ENCODE assay signal across 14 cellular contexts in the genomic region with DNA sequence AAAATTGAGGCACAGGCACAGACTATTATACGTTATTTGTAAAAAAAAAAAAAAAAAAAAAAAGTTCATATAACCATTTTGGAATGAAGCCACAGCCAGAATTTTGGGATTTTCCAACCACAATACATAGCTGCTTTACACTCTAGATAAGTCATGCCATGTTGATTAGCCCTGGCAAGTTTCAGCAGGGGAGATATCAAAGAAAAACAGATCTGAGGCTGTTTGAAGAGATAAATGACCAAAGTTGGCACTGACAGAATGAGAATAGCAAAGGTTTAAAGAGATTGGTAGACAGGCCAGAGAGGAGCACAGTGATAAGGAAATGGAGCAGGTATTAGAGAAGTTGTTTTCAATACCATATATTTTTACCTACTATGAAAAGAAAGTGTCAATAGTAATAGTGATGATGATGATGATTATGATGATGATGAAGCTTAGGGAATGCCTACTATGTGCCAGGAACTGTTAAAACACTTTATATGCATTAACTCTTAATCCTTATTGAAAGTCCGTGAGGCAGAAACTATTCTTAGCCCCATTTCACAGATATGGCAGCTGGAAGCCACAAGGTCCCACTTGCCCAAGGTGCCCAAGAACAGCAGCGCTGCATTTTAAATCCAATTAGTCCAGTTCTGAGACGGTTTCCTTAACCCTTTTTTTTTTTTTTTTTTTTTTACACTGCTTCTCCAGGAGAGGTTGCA.
A peak's percentile ranks its signal among the peaks of the same experiment; 100 is the strongest.
DNase-seq lines count a peak whose midpoint lies in the region; ATAC-seq, FAIRE-seq and TF ChIP-seq lines count a peak whose summit lies in the region.
"Had no signal": no experiment of that assay in that cellular context is flagged by ENCODE, and none has a peak within 500 bp of the region (broad histone marks: within the 10 kb centered on the region; RNA-seq: fewer than 3 reads in every experiment).

No MANE protein-coding gene starts in this region.

- no peak for ATAC-seq in esophagus mucosa

- H2AFZ ChIP-seq in ACC112 (ENCODE audit: low read length, unreplicated experiment), result no peak overlapping the region

- peak; percentile 54 for DNase-seq in NCI-H82 treated with DMSO at 0.1 percent for 48 hours (lab: John Stamatoyannopoulos, UW; ENCODE audit: unreplicated experiment)
- no peak for DNase-seq in endodermal cell
- DNase-seq in GM19239 (ENCODE audit: insufficient read length, low spot score), result no peak
- DNase-seq in NK-92 (lab: John Stamatoyannopoulos, UW; ENCODE audit: unreplicated experiment), result no peak
- DNase-seq in COLO829 (ENCODE audit: low spot score), result no peak
- DNase-seq: activated CD4-positive, alpha-beta T cell treated with anti-CD3 and anti-CD28 coated beads for 1 hour; DND-41; naive B cell; NCI-H1694 treated with DMSO at 0.1 percent for 48 hours; NCI-H774 had no signal

- no peaks in the 10 kb centered on the region for H3K36me3 ChIP-seq in ACC112 (ENCODE audit: insufficient read depth, low read length)
- no peaks in the 10 kb centered on the region for H3K36me3 ChIP-seq in endodermal cell (ENCODE audit: control insufficient read depth, insufficient read depth, low read length)

- H3K79me2 ChIP-seq in ACC112 (ENCODE audit: control insufficient read depth, insufficient read depth, low read length, unreplicated experiment), result peaks cover 4% of the 10 kb centered on the region

- H3K27me3 ChIP-seq in ACC112 (ENCODE audit: insufficient read depth, low read length) (no peaks in the 10 kb centered on the region), endodermal cell (ENCODE audit: control insufficient read depth, insufficient read depth, low read length, poor library complexity, severe bottlenecking) (no peaks in the 10 kb centered on the region)

- WGBS in endodermal cell (ENCODE audit: insufficient coverage in 1 of 2, insufficient read length in 1 of 2), 2 experiments, result 30 to 53% methylated on average over 3 of the region's 4 CpGs

- H3K27ac Mint-ChIP-seq in endodermal cell, result peak overlapping the region; percentile 91
- H3K27ac Mint-ChIP-seq in nephron, result peak overlapping the region in 2 of 3 experiments; percentile 17 to 77

- H3K4me1 ChIP-seq in ACC112 (ENCODE audit: control insufficient read depth, insufficient read depth, low read length, unreplicated experiment) (peaks cover 20% of the 10 kb centered on the region), endodermal cell (ENCODE audit: control insufficient read depth, insufficient read depth, low read length) (peaks cover 5% of the 10 kb centered on the region)

- peaks cover 5% of the 10 kb centered on the region for H3K27me3 Mint-ChIP-seq in endodermal cell (ENCODE audit: insufficient read depth)
- H3K27me3 Mint-ChIP-seq in nephron (ENCODE audit: low read depth), result no peaks in the 10 kb centered on the region
- H3K27me3 Mint-ChIP-seq: naive B cell had no signal

- no peak overlapping the region for H3K4me3 ChIP-seq in ACC112 (ENCODE audit: low read depth, low read length)
- no peak overlapping the region for H3K4me3 ChIP-seq in endodermal cell (ENCODE audit: low read length)

- H3K4me1 Mint-ChIP-seq in endodermal cell (peaks cover 14% of the 10 kb centered on the region), nephron (peaks cover 32% of the 10 kb centered on the region)

- no peaks in the 10 kb centered on the region for H3K9me3 Mint-ChIP-seq in endodermal cell
- no peaks in the 10 kb centered on the region for H3K9me3 Mint-ChIP-seq in nephron
- H3K9me3 Mint-ChIP-seq: naive B cell had no signal

- no peak for TF ChIP-seq CTCF in endodermal cell (conservative IDR thresholded peaks at IDR 0.05)
- TF ChIP-seq CTCF in nephron (IDR thresholded peaks at IDR 0.05; ENCODE audit: unreplicated experiment in 3 of 3), result no peak

- FAIRE-seq in GM19239 (lab: Jason Lieb, UNC), result no peak
- FAIRE-seq: bronchial epithelial cell had no signal

- H3K27ac ChIP-seq in ACC112 (ENCODE audit: low read depth, low read length) (peak overlapping the region; percentile 29; the same call in 1 of the 2 replicates), endodermal cell (ENCODE audit: low read depth, low read length) (peak overlapping the region; percentile 91)

- no peaks in the 10 kb centered on the region for H3K9me3 ChIP-seq in endodermal cell (ENCODE audit: control insufficient read depth, low read length)

- no peaks in the 10 kb centered on the region for H3K36me3 Mint-ChIP-seq in endodermal cell (ENCODE audit: low read depth)
- H3K36me3 Mint-ChIP-seq in nephron (ENCODE audit: low read depth), result peaks cover 5% of the 10 kb centered on the region
- H3K36me3 Mint-ChIP-seq: naive B cell had no signal

- no peak overlapping the region for H3K4me3 Mint-ChIP-seq in endodermal cell
- no peak overlapping the region for H3K4me3 Mint-ChIP-seq in nephron
- H3K4me3 Mint-ChIP-seq: naive B cell had no signal

- H3K9ac ChIP-seq in endodermal cell (ENCODE audit: extremely low read depth, low read length, poor library complexity, severe bottlenecking), result no peak overlapping the region
